Comparison of ENCODE assay signal across 12 cellular contexts in the genomic region with DNA sequence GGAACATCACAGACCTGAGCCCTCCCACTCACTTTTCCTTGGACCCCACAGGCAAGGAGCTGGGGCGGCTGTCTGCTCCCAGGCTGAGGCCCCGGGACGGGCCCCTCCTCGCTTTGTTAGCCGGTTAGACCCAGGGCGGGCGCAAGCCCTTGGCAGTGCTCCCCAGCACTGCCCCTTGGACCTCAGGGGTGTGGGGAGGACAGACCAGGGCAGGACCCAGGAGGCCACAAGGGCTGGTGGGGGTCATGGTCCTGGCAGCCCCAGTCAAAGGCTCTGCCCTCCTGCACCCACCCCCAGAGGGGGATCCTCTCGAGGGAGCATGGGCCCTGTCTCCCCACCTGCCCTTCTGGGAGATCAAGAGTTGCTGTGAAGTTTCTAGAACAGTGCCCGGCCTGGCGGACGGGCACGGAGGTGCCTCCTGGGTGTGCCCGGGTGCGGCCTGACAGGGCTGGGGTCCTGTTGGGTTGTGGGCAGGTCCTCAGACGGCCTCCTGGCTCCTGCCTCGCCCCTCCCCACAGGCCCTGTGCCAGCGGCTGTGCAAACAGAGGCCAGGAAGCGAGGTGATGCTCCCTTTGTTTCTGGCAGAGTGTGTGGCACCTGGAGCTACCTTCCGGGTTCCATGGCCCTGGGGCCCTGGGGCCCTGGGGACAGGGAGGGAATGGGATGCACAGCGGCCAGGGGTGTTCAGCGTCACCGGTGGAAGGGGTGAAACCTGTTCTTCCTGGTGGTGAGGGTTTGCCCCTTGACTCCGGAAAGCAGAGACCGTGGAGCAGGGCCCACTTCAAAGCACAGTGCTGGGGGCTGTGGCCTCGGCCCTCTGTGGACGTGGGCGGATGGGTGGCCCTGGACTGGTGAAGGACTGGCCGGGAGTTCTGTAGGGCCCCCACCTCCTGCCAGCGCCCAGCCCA. TPM values are rescaled to one million over a fixed set of nuclear protein-coding genes. Genes with fewer than 3 reads are reported as not detected.
DNase-seq lines count a peak whose midpoint lies in the region; ATAC-seq and TF ChIP-seq lines count a peak whose summit lies in the region.
"Had no signal": no experiment of that assay in that cellular context is flagged by ENCODE, and none has a peak within 500 bp of the region (broad histone marks: within the 10 kb centered on the region; RNA-seq: fewer than 3 reads in every experiment).

No MANE protein-coding gene starts in this region.

- H3K36me3 Mint-ChIP-seq in activated T-cell treated with anti-CD3 and anti-CD28 coated beads, Interleukin-2, amount 50 U/mL, for 72 hours (ENCODE audit: insufficient read depth in 2 of 2) = no peaks in the 10 kb centered on the region
- H3K36me3 Mint-ChIP-seq: natural killer cell had no signal

- ATAC-seq in activated T-cell treated with anti-CD3 and anti-CD28 coated beads, Interleukin-2, amount 50 U/mL, for 72 hours (replicated peaks in 1 of 2) = no peak
- ATAC-seq: natural killer cell had no signal

- H3K27ac ChIP-seq in spleen = no peak overlapping the region

- no peak overlapping the region for H3K27ac Mint-ChIP-seq in activated T-cell treated with anti-CD3 and anti-CD28 coated beads, Interleukin-2, amount 50 U/mL, for 72 hours
- H3K27ac Mint-ChIP-seq: natural killer cell; T-helper 1 cell treated with Interleukin-12 subunit alpha and Interleukin-12 subunit beta and Interleukin-4 antibody, amounts not matched to agents 30 μg/mL and 1 μg/mL, for 36 hours had no signal

- no peak overlapping the region for H3K4me3 Mint-ChIP-seq in activated T-cell treated with anti-CD3 and anti-CD28 coated beads, Interleukin-2, amount 50 U/mL, for 72 hours
- H3K4me3 Mint-ChIP-seq: natural killer cell; T-helper 1 cell treated with Interleukin-12 subunit alpha and Interleukin-12 subunit beta and Interleukin-4 antibody, amounts not matched to agents 30 μg/mL and 1 μg/mL, for 36 hours had no signal

- no peaks in the 10 kb centered on the region for H3K27me3 Mint-ChIP-seq in activated T-cell treated with anti-CD3 and anti-CD28 coated beads, Interleukin-2, amount 50 U/mL, for 72 hours (ENCODE audit: low read depth)

- DNase-seq in activated T-cell treated with anti-CD3 and anti-CD28 coated beads, Interleukin-2, amount 50 U/mL, for 1 hour = peak; percentile 14
- no peak for DNase-seq in activated T-cell treated with anti-CD3 and anti-CD28 coated beads, Interleukin-2, amount 50 U/mL, for 72 hours
- DNase-seq in NCI-H2081 treated with DMSO at 0.1 percent for 48 hours (lab: John Stamatoyannopoulos, UW) = peak; percentile 44
- DNase-seq in dermis blood vessel endothelial cell = peak; percentile 15
- peak; percentile 73 for DNase-seq in spleen
- no peak for DNase-seq in NK-92 (lab: John Stamatoyannopoulos, UW; ENCODE audit: unreplicated experiment)
- DNase-seq in cerebellum (ENCODE audit: low spot score) = no peak
- DNase-seq in H4 (ENCODE audit: low spot score) = no peak
- DNase-seq: KBM-7, natural killer cell had no signal

- H3K27me3 ChIP-seq in spleen (replicated peaks in 1 of 7) = peaks cover 0 to 60% (median 12%) of the 10 kb centered on the region in 7 donors

- no peak for TF ChIP-seq CTCF in spleen (IDR thresholded peaks at IDR 0.05 in 8 of 11, conservative IDR thresholded peaks at IDR 0.05 in 3 of 11)

- intact Hi-C loops in spleen (cut with DNase I; ENCODE audit: low total_unique reads) = no loop called here

- no peak overlapping the region for H3K4me3 ChIP-seq in spleen

- peaks cover 13% of the 10 kb centered on the region for H3K4me1 Mint-ChIP-seq in activated T-cell treated with anti-CD3 and anti-CD28 coated beads, Interleukin-2, amount 50 U/mL, for 72 hours (ENCODE audit: low read depth)

- TF ChIP-seq POLR2A in spleen (IDR thresholded peaks at IDR 0.05) = no peak

- H3K4me1 ChIP-seq in spleen = peaks cover 0 to 34% (median 11%) of the 10 kb centered on the region in 6 donors

- H3K9me3 Mint-ChIP-seq in activated T-cell treated with anti-CD3 and anti-CD28 coated beads, Interleukin-2, amount 50 U/mL, for 72 hours = no peaks in the 10 kb centered on the region
- H3K9me3 Mint-ChIP-seq: natural killer cell; T-helper 1 cell treated with Interleukin-12 subunit alpha and Interleukin-12 subunit beta and Interleukin-4 antibody, amounts not matched to agents 30 μg/mL and 1 μg/mL, for 36 hours had no signal

- H3K36me3 ChIP-seq in spleen = no peaks in the 10 kb centered on the region

- H3K9me3 ChIP-seq in spleen = no peaks in the 10 kb centered on the region

- WGBS in spleen, 5 donors = 72 to 88% (median 81%) methylated on average over 15 to 29 of the region's 29 CpGs

RNA-seq across cellular contexts. Expression of gene GAL3ST2, which starts 2.9 kb away (rescaled TPM):
- total RNA-seq in activated T-cell treated with anti-CD3 and anti-CD28 coated beads, Interleukin-2, amount 50 U/mL, for 72 hours = under 1 TPM; 0.53 to 0.82 TPM
- total RNA-seq in dermis blood vessel endothelial cell (not detected in 2 replicates), spleen (under 1 TPM in 2 of 7 donors, not detected in 5; 0.25 to 0.85 TPM), cerebellum (0.45 TPM)
- not detected for polyA plus RNA-seq in spleen
- total RNA-seq in H4 (2014; rRNA removed; shearing (Covaris generic)) = not detected in 2 replicates
- total RNA-seq: endothelial cell of umbilical vein had no signal
- polyA plus RNA-seq: endothelial cell of umbilical vein had no signal

RNA-seq across cellular contexts. Expression of gene NEU4, which starts 35.2 kb away (rescaled TPM):
- total RNA-seq in activated T-cell treated with anti-CD3 and anti-CD28 coated beads, Interleukin-2, amount 50 U/mL, for 72 hours = 1 to 10 TPM in 1 of 2 donors, under 1 TPM in 1; 0.37 to 1.4 TPM
- total RNA-seq in dermis blood vessel endothelial cell = not detected in 2 replicates
- 1 to 10 TPM in 2 of 7 donors, under 1 TPM in 2, not detected in 3; 0.32 to 1.9 (median 0.85) TPM for total RNA-seq in spleen
- under 1 TPM; 0.04 to 0.22 (median 0.08) TPM for polyA plus RNA-seq in spleen
- 0.82 TPM for total RNA-seq in cerebellum
- total RNA-seq in H4 (2014; rRNA removed; shearing (Covaris generic)) = not detected in 2 replicates
- total RNA-seq: endothelial cell of umbilical vein had no signal
- polyA plus RNA-seq: endothelial cell of umbilical vein had no signal

RNA-seq across cellular contexts. Expression of gene D2HGDH, which starts 39.3 kb away (rescaled TPM):
- 10 to 100 TPM; 24.0 to 25.8 TPM for total RNA-seq in activated T-cell treated with anti-CD3 and anti-CD28 coated beads, Interleukin-2, amount 50 U/mL, for 72 hours
- total RNA-seq in dermis blood vessel endothelial cell (12.5 and 19.4 TPM in 2 replicates), spleen (10 to 100 TPM; 18.8 to 51.5 (median 32.3) TPM), cerebellum (6.3 TPM)
- 10 to 100 TPM; 20.8 to 69.8 (median 67.0) TPM for polyA plus RNA-seq in spleen
- 7.2 and 10.4 TPM in 2 replicates for total RNA-seq in H4 (2014; rRNA removed; shearing (Covaris generic))

Comparison
In these comparisons a context has a peak if more than half of its experiments do, and no peak if none do; other contexts are left out.
1. DNase-seq: peak in activated T-cell treated with anti-CD3 and anti-CD28 coated beads, Interleukin-2, amount 50 U/mL, for 1 hour (single experiment), NCI-H2081 treated with DMSO at 0.1 percent for 48 hours (single experiment), dermis blood vessel endothelial cell (single experiment) and spleen (single experiment); none in activated T-cell treated with anti-CD3 and anti-CD28 coated beads, Interleukin-2, amount 50 U/mL, for 72 hours (0 of 2), NK-92 (single experiment), cerebellum (single experiment) and H4 (single experiment).